Comparison of ENCODE assay signal across 14 cellular contexts in genomic region chr6:56798163-56798562, GRCh38.
A peak's percentile ranks its signal among the peaks of the same experiment; 100 is the strongest.
DNase-seq lines count a peak whose midpoint lies in the region; ATAC-seq and TF ChIP-seq lines count a peak whose summit lies in the region.
"Had no signal": no experiment of that assay in that cellular context is flagged by ENCODE, and none has a peak within 500 bp of the region (broad histone marks: within the 10 kb centered on the region; RNA-seq: fewer than 3 reads in every experiment).

No MANE protein-coding gene starts in this region.

- no peaks in the 10 kb centered on the region for H3K36me3 Mint-ChIP-seq in activated naive CD8-positive, alpha-beta T cell treated with anti-CD3 and anti-CD28 coated beads, Interleukin-2, amount 50 U/mL, for 24 hours (ENCODE audit: low read depth)
- H3K36me3 Mint-ChIP-seq: naive thymus-derived CD4-positive, alpha-beta T cell; T-cell had no signal

- 51% methylated on average over 2 of the region's 2 CpGs for WGBS in right lobe of liver (ENCODE audit: insufficient coverage, low coverage, low lambda C conversion rate, missing lambda C conversion rate)

- H3K9ac ChIP-seq in adipocyte (ENCODE audit: low read length) = no peak overlapping the region

- intact Hi-C loops in left ventricle myocardium superior (cut with micrococcal nuclease) = no loop called here
- intact Hi-C loops in tibial artery (cut with DNase I; ENCODE audit: low total_unique reads) = no loop called here
- intact Hi-C loops in right lobe of liver (cut with DNase I) = no loop called here

- no peaks in the 10 kb centered on the region for H3K27me3 Mint-ChIP-seq in activated naive CD8-positive, alpha-beta T cell treated with anti-CD3 and anti-CD28 coated beads, Interleukin-2, amount 50 U/mL, for 24 hours

- no peak overlapping the region for H3K4me3 Mint-ChIP-seq in activated naive CD8-positive, alpha-beta T cell treated with anti-CD3 and anti-CD28 coated beads, Interleukin-2, amount 50 U/mL, for 24 hours
- H3K4me3 Mint-ChIP-seq: activated CD4-positive, alpha-beta T cell treated with anti-CD3 and anti-CD28 coated beads for 36 hours; naive thymus-derived CD4-positive, alpha-beta T cell; T-cell had no signal

- H3K4me1 ChIP-seq in adipocyte (ENCODE audit: control insufficient read depth, insufficient read depth, low read length) (peaks cover 78% of the 10 kb centered on the region), tibial artery (peaks cover 0 to 77% (median 33%) of the 10 kb centered on the region in 4 donors), right lobe of liver (no peaks in the 10 kb centered on the region)
- H3K4me1 ChIP-seq: upper lobe of left lung had no signal

- peak overlapping the region; percentile 52 to 54 for H3K27ac ChIP-seq in tibial artery
- H3K27ac ChIP-seq in right lobe of liver = no peak overlapping the region
- H3K27ac ChIP-seq: upper lobe of left lung had no signal

- H3K9me3 ChIP-seq in adipocyte (ENCODE audit: control insufficient read depth, low read length) (no peaks in the 10 kb centered on the region), tibial artery (no peaks in the 10 kb centered on the region), right lobe of liver (no peaks in the 10 kb centered on the region), MG63 (no peaks in the 10 kb centered on the region)
- H3K9me3 ChIP-seq: upper lobe of left lung had no signal

- H3K27me3 ChIP-seq in adipocyte (replicated peaks; ENCODE audit: control insufficient read depth, insufficient read depth, low read length) (no peaks in the 10 kb centered on the region), tibial artery (no peaks in the 10 kb centered on the region), right lobe of liver (no peaks in the 10 kb centered on the region), MG63 (no peaks in the 10 kb centered on the region)
- H3K27me3 ChIP-seq: upper lobe of left lung had no signal

- no peak overlapping the region for H3K27ac Mint-ChIP-seq in activated naive CD8-positive, alpha-beta T cell treated with anti-CD3 and anti-CD28 coated beads, Interleukin-2, amount 50 U/mL, for 24 hours
- H3K27ac Mint-ChIP-seq: activated CD4-positive, alpha-beta T cell treated with anti-CD3 and anti-CD28 coated beads for 36 hours; naive thymus-derived CD4-positive, alpha-beta T cell; T-cell had no signal

- H3K36me3 ChIP-seq in adipocyte (ENCODE audit: control insufficient read depth, insufficient read depth, low read length, severe bottlenecking) (no peaks in the 10 kb centered on the region), tibial artery (no peaks in the 10 kb centered on the region), right lobe of liver (no peaks in the 10 kb centered on the region), MG63 (no peaks in the 10 kb centered on the region)
- H3K36me3 ChIP-seq: upper lobe of left lung had no signal

- H3K4me1 Mint-ChIP-seq in activated naive CD8-positive, alpha-beta T cell treated with anti-CD3 and anti-CD28 coated beads, Interleukin-2, amount 50 U/mL, for 24 hours = no peaks in the 10 kb centered on the region
- H3K4me1 Mint-ChIP-seq: activated CD4-positive, alpha-beta T cell treated with anti-CD3 and anti-CD28 coated beads for 36 hours; naive thymus-derived CD4-positive, alpha-beta T cell; T-cell had no signal

- no peaks in the 10 kb centered on the region for H3K9me3 Mint-ChIP-seq in activated naive CD8-positive, alpha-beta T cell treated with anti-CD3 and anti-CD28 coated beads, Interleukin-2, amount 50 U/mL, for 24 hours
- H3K9me3 Mint-ChIP-seq: naive thymus-derived CD4-positive, alpha-beta T cell; T-cell had no signal

- H3K4me3 ChIP-seq in adipocyte (ENCODE audit: low read length) (peak overlapping the region; percentile 15), tibial artery (no peak overlapping the region), right lobe of liver (no peak overlapping the region), MG63 (no peak overlapping the region)
- H3K4me3 ChIP-seq: upper lobe of left lung had no signal

- ATAC-seq in left ventricle myocardium superior (peak; percentile 72), right lobe of liver (no peak)
- no peak for ATAC-seq in activated naive CD8-positive, alpha-beta T cell treated with anti-CD3 and anti-CD28 coated beads, Interleukin-2, amount 50 U/mL, for 24 hours
- ATAC-seq: activated CD4-positive, alpha-beta T cell treated with anti-CD3 and anti-CD28 coated beads for 36 hours; naive thymus-derived CD4-positive, alpha-beta T cell; T-cell had no signal

- DNase-seq in DMS53 (lab: John Stamatoyannopoulos, UW) (peak; percentile 43), DMS53 treated with DMSO at 0.1 percent for 48 hours (lab: John Stamatoyannopoulos, UW; ENCODE audit: unreplicated experiment) (no peak), adipocyte (ENCODE audit: low read depth) (no peak), left ventricle myocardium superior (no peak), tibial artery (no peak), right lobe of liver (no peak), MG63 (no peak)
- no peak for DNase-seq in activated naive CD8-positive, alpha-beta T cell treated with anti-CD3 and anti-CD28 coated beads, Interleukin-2, amount 50 U/mL, for 24 hours
- DNase-seq: activated CD4-positive, alpha-beta T cell treated with anti-CD3 and anti-CD28 coated beads for 36 hours; activated gamma-delta T cell; DMS79 treated with DMSO at 0.1 percent for 48 hours; naive thymus-derived CD4-positive, alpha-beta T cell; T-cell; upper lobe of left lung had no signal

- no peak for TF ChIP-seq CTCF in tibial artery (IDR thresholded peaks at IDR 0.05)
- TF ChIP-seq CTCF in right lobe of liver (IDR thresholded peaks at IDR 0.05) = no peak

- no peak for TF ChIP-seq POLR2A in right lobe of liver (IDR thresholded peaks at IDR 0.05)

Comparison
In these comparisons a context has a peak if more than half of its experiments do, and no peak if none do; other contexts are left out.
1. H3K27ac ChIP-seq: peak in tibial artery (2 of 2); none in right lobe of liver (0 of 3).